7 cellular contexts compared by ENCODE assay signal in the genomic region with DNA sequence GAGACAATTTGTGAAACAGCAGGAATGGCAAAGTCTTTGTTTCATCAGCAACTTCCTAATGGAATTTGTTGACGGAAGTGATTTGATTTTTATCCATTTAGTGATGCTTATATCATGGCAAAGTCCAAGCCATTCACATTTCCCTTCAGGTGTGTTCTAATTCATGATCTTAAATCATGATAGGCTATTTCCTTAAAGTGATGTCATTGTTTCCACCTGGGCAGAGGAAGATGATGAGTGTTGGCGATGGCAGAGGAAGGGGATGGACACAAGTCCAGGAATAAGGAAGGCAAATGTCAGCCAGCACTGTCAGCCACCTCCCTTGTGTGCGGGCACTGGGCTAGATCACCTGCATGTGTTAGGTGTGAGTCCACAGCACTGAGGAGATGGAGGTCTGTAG.
"Had no signal": no experiment of that assay in that cellular context is flagged by ENCODE, and none has a peak within 500 bp of the region (broad histone marks: within the 10 kb centered on the region; RNA-seq: fewer than 3 reads in every experiment).

No MANE protein-coding gene starts in this region.

- H3K4me3 Mint-ChIP-seq: H9 had no signal

- H3K27ac Mint-ChIP-seq: H9 had no signal

- FAIRE-seq: H54, HTR-8/SVneo, K562 had no signal

- DNase-seq: GM23248, GOT3, H9, HCEC 1CT had no signal

- H2AFZ ChIP-seq: GM23248 had no signal

- H3K9ac ChIP-seq: GM23248 had no signal

- ATAC-seq: K562 had no signal

- H3K4me3 ChIP-seq: GM23248, K562 had no signal

- H3K9me3 Mint-ChIP-seq: H9 had no signal

- H3K27ac ChIP-seq: GM23248 had no signal
